ENCODE assay signal across 11 cellular contexts in genomic region chr1:41333146-41333784, GRCh38. TPM values are rescaled to one million over a fixed set of nuclear protein-coding genes. Genes with fewer than 3 reads are reported as not detected.
A peak's percentile ranks its signal among the peaks of the same experiment; 100 is the strongest.
DNase-seq lines count a peak whose midpoint lies in the region; ATAC-seq and TF ChIP-seq lines count a peak whose summit lies in the region.
"Had no signal": no experiment of that assay in that cellular context is flagged by ENCODE, and none has a peak within 500 bp of the region (broad histone marks: within the 10 kb centered on the region; RNA-seq: fewer than 3 reads in every experiment).

No MANE protein-coding gene starts in this region.

- H3K4me3 Mint-ChIP-seq in T-helper 17 cell: no peak overlapping the region
- no peak overlapping the region for H3K4me3 Mint-ChIP-seq in stimulated activated effector memory CD8-positive, alpha-beta T cell treated with anti-CD3 and anti-CD28 coated beads, Interleukin-12 subunit alpha, Interleukin-12 subunit beta, amount 100 ng/mL, for 72 hours

- peak; percentile 55 for DNase-seq in activated CD4-positive, alpha-beta T cell treated with anti-CD3 and anti-CD28 coated beads for 48 hours
- DNase-seq in activated CD4-positive, alpha-beta T cell treated with anti-CD3 and anti-CD28 coated beads for 1 hour: no peak
- DNase-seq in T-helper 17 cell (no peak), coronary artery (ENCODE audit: low spot score) (peak; percentile 21)
- peak in 1 of 2 donors; percentile 50 for DNase-seq in stimulated activated effector memory CD8-positive, alpha-beta T cell treated with anti-CD3 and anti-CD28 coated beads, Interleukin-12 subunit alpha, Interleukin-12 subunit beta, amount 100 ng/mL, for 72 hours (ENCODE audit: low spot score in 2 of 2)
- DNase-seq: effector memory CD4-positive, alpha-beta T cell; kidney glomerular epithelial cell; stomach had no signal

- H3K36me3 Mint-ChIP-seq in T-helper 17 cell (ENCODE audit: low read depth): no peaks in the 10 kb centered on the region
- H3K36me3 Mint-ChIP-seq in stimulated activated effector memory CD8-positive, alpha-beta T cell treated with anti-CD3 and anti-CD28 coated beads, Interleukin-12 subunit alpha, Interleukin-12 subunit beta, amount 100 ng/mL, for 72 hours: no peaks in the 10 kb centered on the region

- ATAC-seq in T-helper 17 cell: peak; percentile 30
- ATAC-seq in stimulated activated effector memory CD8-positive, alpha-beta T cell treated with anti-CD3 and anti-CD28 coated beads, Interleukin-12 subunit alpha, Interleukin-12 subunit beta, amount 100 ng/mL, for 72 hours: peak; percentile 81
- no peak for ATAC-seq in GM21360 (IDR thresholded peaks at IDR 0.05; ENCODE audit: unreplicated experiment)
- ATAC-seq in HG03460 (IDR thresholded peaks at IDR 0.05; ENCODE audit: unreplicated experiment): no peak
- no peak for ATAC-seq in GM21447 (IDR thresholded peaks at IDR 0.05; ENCODE audit: unreplicated experiment)

- no peak overlapping the region for H3K4me3 ChIP-seq in coronary artery
- H3K4me3 ChIP-seq: stomach had no signal

- TF ChIP-seq CTCF in coronary artery (IDR thresholded peaks at IDR 0.05): no peak

- no peak overlapping the region for H3K27ac Mint-ChIP-seq in T-helper 17 cell
- H3K27ac Mint-ChIP-seq in stimulated activated effector memory CD8-positive, alpha-beta T cell treated with anti-CD3 and anti-CD28 coated beads, Interleukin-12 subunit alpha, Interleukin-12 subunit beta, amount 100 ng/mL, for 72 hours: no peak overlapping the region

- H3K27me3 Mint-ChIP-seq in T-helper 17 cell: peaks cover 31% of the 10 kb centered on the region

- H3K9me3 ChIP-seq in T-helper 17 cell (ENCODE audit: control insufficient read depth, low read length, poor library complexity, severe bottlenecking): no peaks in the 10 kb centered on the region

- H3K4me1 Mint-ChIP-seq in T-helper 17 cell: no peaks in the 10 kb centered on the region
- peaks cover 7% of the 10 kb centered on the region for H3K4me1 Mint-ChIP-seq in stimulated activated effector memory CD8-positive, alpha-beta T cell treated with anti-CD3 and anti-CD28 coated beads, Interleukin-12 subunit alpha, Interleukin-12 subunit beta, amount 100 ng/mL, for 72 hours

- peaks cover 3% of the 10 kb centered on the region for H3K9me3 Mint-ChIP-seq in stimulated activated effector memory CD8-positive, alpha-beta T cell treated with anti-CD3 and anti-CD28 coated beads, Interleukin-12 subunit alpha, Interleukin-12 subunit beta, amount 100 ng/mL, for 72 hours

- H3K27ac ChIP-seq in coronary artery: no peak overlapping the region
- H3K27ac ChIP-seq: stomach had no signal

RNA-seq across cellular contexts. Expression of gene FOXO6, which starts 28.0 kb away (rescaled TPM):
- total RNA-seq in T-helper 17 cell: 1 to 10 TPM in 1 of 2 donors, under 1 TPM in 1; 0.86 to 1.8 TPM

Comparison
In these comparisons a context has a peak if more than half of its experiments do, and no peak if none do; other contexts are left out.
1. DNase-seq: peak in activated CD4-positive, alpha-beta T cell treated with anti-CD3 and anti-CD28 coated beads for 48 hours (single experiment) and coronary artery (single experiment); none in activated CD4-positive, alpha-beta T cell treated with anti-CD3 and anti-CD28 coated beads for 1 hour (single experiment) and T-helper 17 cell (0 of 3).
2. ATAC-seq: peak in T-helper 17 cell (single experiment) and stimulated activated effector memory CD8-positive, alpha-beta T cell treated with anti-CD3 and anti-CD28 coated beads, Interleukin-12 subunit alpha, Interleukin-12 subunit beta, amount 100 ng/mL, for 72 hours (single experiment); none in GM21360 (single experiment), HG03460 (single experiment) and GM21447 (single experiment).